23 cellular contexts compared by ENCODE assay signal in the genomic region with DNA sequence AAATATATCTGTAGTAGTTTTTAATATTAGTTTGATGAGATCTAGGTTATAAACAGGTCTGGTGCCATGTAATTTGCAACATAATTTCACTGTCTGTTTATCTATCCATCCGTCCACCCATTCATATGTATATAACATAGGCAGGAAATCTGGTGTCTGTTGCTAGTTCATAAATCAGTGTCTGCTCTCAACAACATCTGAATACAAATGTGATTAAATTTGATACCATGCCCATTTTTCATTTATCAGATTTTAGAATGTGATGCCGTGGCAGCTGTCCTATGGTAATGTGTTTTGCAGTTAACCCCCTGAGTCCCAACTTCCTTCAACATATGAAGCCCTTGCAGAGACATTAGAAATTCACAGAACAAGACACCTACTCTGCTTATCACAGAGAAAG.
"Had no signal": no experiment of that assay in that cellular context is flagged by ENCODE, and none has a peak within 500 bp of the region (broad histone marks: within the 10 kb centered on the region; RNA-seq: fewer than 3 reads in every experiment).

No MANE protein-coding gene starts in this region.

- H3K9me3 ChIP-seq: left ventricle myocardium inferior, lower lobe of right lung, pancreas had no signal

- H3K27ac ChIP-seq: hepatocyte, left ventricle myocardium inferior, lower lobe of right lung, neural progenitor cell, pancreas had no signal

- H3K4me3 Mint-ChIP-seq: endodermal cell, memory B cell, mesothelial cell of epicardium, natural killer cell, neural progenitor cell had no signal

- H3K4me1 ChIP-seq: left ventricle myocardium inferior, lower lobe of right lung, pancreas had no signal

- H3K36me3 ChIP-seq: left ventricle myocardium inferior, lower lobe of right lung, neural progenitor cell, pancreas had no signal

- H3K27me3 Mint-ChIP-seq: progenitor cell of endocrine pancreas had no signal

- H3K4me1 Mint-ChIP-seq: memory B cell had no signal

- H3K27me3 ChIP-seq: hepatocyte, neural progenitor cell had no signal

- H3K9me3 Mint-ChIP-seq: endodermal cell, mesothelial cell of epicardium had no signal

- H3K4me3 ChIP-seq: hepatocyte, left ventricle myocardium inferior, lower lobe of right lung, neural progenitor cell, pancreas had no signal

- ATAC-seq: left cardiac atrium, lower lobe of right lung, natural killer cell, pancreas, right cardiac atrium had no signal

- H3K27ac Mint-ChIP-seq: endodermal cell, memory B cell, mesothelial cell of epicardium, natural killer cell, neural progenitor cell, progenitor cell of endocrine pancreas had no signal

- H3K36me3 Mint-ChIP-seq: memory B cell, mesothelial cell of epicardium, natural killer cell, neural progenitor cell had no signal

- DNase-seq: effector CD4-positive, alpha-beta T cell; endodermal cell; erythroblast; foreskin melanocyte; head of caudate nucleus; kidney; left cardiac atrium; left ventricle myocardium inferior; lower lobe of right lung; natural killer cell; occipital lobe; pancreas; right cardiac atrium; small intestine; stimulated activated CD4-positive, alpha-beta T cell treated with anti-CD3 and anti-CD28 coated beads, Interleukin-12 subunit alpha, Interleukin-12 subunit beta, amount 100 ng/mL, for 4 hours; stimulated activated CD4-positive, alpha-beta T cell treated with anti-CD3 and anti-CD28 coated beads, Interleukin-2, amount 100 ng/mL, for 48 hours; stimulated activated naive CD4-positive, alpha-beta T cell treated with Interleukin-2 at 50 U/mL for 16 hours; trophoblast cell had no signal
